ENCODE assay signal across 24 cellular contexts in the genomic region with DNA sequence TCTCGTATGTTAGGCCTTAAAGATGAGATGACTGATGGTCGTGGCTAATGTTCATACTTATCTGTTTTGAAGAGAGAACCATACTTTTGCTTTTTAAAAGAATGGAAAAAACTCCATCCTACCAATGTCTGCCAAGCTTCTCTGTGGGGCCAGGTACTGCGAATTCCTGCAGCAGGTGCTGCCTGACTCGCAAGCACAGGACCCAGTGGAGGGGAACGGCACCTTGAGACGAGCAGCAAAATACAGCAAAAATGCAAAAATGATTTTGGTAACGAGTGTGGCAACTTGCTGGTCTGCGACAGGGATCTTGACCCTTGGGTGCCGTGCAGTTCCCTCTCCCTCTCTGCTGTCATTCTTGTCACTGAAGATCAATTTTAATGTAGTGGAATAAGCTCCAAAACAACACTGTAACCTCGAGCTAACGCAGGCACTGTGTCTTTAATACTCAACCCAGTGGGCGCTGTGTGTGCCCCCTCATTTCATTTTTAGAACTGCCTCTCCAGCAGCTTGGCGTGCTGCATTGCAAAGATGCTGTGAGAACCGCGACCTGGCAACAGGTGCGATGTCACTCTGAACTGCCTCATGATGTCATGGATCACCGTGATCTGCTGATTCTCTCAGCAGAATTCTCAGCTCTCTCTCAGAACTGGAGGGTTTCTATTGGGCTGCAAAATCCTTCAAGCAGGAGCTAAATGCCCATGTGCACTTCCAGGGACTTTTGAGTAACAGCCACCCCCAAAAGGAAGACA.
"Had no signal": no experiment of that assay in that cellular context is flagged by ENCODE, and none has a peak within 500 bp of the region (broad histone marks: within the 10 kb centered on the region; RNA-seq: fewer than 3 reads in every experiment).

No MANE protein-coding gene starts in this region.

- H3K4me1 Mint-ChIP-seq: memory B cell; nephron; stimulated activated memory B cell treated with anti-CD40 and anti-IgM and Interleukin-4, amounts not matched to agents 10 μg/mL and 1 μg/mL and 100 μg/mL, for 72 hours had no signal

- DNase-seq: effector memory CD8-positive, alpha-beta T cell; esophagus squamous epithelium; foreskin fibroblast; glutamatergic neuron; immature natural killer cell; left ventricle myocardium inferior; lower lobe of right lung; naive B cell; retina; spleen; stimulated activated CD4-positive, alpha-beta T cell treated with anti-CD3 and anti-CD28 coated beads, Interleukin-15, amount 100 ng/mL, for 24 hours; stimulated activated CD4-positive, alpha-beta T cell treated with anti-CD3 and anti-CD28 coated beads, Interleukin-1b, Interleukin-23, amount 100 ng/mL, for 48 hours; stimulated activated CD4-positive, alpha-beta T cell treated with anti-CD3 and anti-CD28 coated beads, Interleukin-4, amount 100 ng/mL, for 24 hours; tibial artery; upper lobe of right lung had no signal

- H3K27me3 Mint-ChIP-seq: effector memory CD8-positive, alpha-beta T cell; memory B cell; naive B cell; stimulated activated memory B cell treated with anti-CD40 and anti-IgM and Interleukin-4, amounts not matched to agents 10 μg/mL and 1 μg/mL and 100 μg/mL, for 72 hours; stimulated activated naive CD8-positive, alpha-beta T cell treated with anti-CD3 and anti-CD28 coated beads, Interleukin-15, Interleukin-2, amounts not matched to agents 100 ng/mL and 50 ng/mL, for 24 hours had no signal

- ATAC-seq: effector memory CD8-positive, alpha-beta T cell; gastroesophageal sphincter; lower lobe of right lung; sciatic nerve; stimulated activated memory B cell treated with anti-CD40 and anti-IgM and Interleukin-4, amounts not matched to agents 10 μg/mL and 1 μg/mL and 100 μg/mL, for 72 hours; upper lobe of right lung had no signal

- H3K27ac ChIP-seq: esophagus squamous epithelium, gastroesophageal sphincter, left ventricle myocardium inferior, lower lobe of right lung, parathyroid adenoma, prostate gland, spleen, tibial artery, upper lobe of right lung, vagina had no signal

- H3K4me1 ChIP-seq: gastroesophageal sphincter, parathyroid adenoma, prostate gland, tibial artery, upper lobe of right lung, vagina had no signal

- H3K4me3 Mint-ChIP-seq: effector memory CD8-positive, alpha-beta T cell; immature natural killer cell; memory B cell; naive B cell; nephron; stimulated activated memory B cell treated with anti-CD40 and anti-IgM and Interleukin-4, amounts not matched to agents 10 μg/mL and 1 μg/mL and 100 μg/mL, for 72 hours; stimulated activated naive CD8-positive, alpha-beta T cell treated with anti-CD3 and anti-CD28 coated beads, Interleukin-15, Interleukin-2, amounts not matched to agents 100 ng/mL and 50 ng/mL, for 24 hours had no signal

- H3K4me3 ChIP-seq: esophagus squamous epithelium, gastroesophageal sphincter, left ventricle myocardium inferior, lower lobe of right lung, prostate gland, spleen, tibial artery, upper lobe of right lung, vagina had no signal

- H3K36me3 ChIP-seq: prostate gland had no signal

- H3K9me3 Mint-ChIP-seq: effector memory CD8-positive, alpha-beta T cell; immature natural killer cell; memory B cell; nephron; stimulated activated memory B cell treated with anti-CD40 and anti-IgM and Interleukin-4, amounts not matched to agents 10 μg/mL and 1 μg/mL and 100 μg/mL, for 72 hours; stimulated activated naive CD8-positive, alpha-beta T cell treated with anti-CD3 and anti-CD28 coated beads, Interleukin-15, Interleukin-2, amounts not matched to agents 100 ng/mL and 50 ng/mL, for 24 hours had no signal

- H2AFZ ChIP-seq: parathyroid adenoma had no signal

- H3K27me3 ChIP-seq: esophagus squamous epithelium, gastroesophageal sphincter, spleen, tibial artery, upper lobe of right lung, vagina had no signal

- H3K27ac Mint-ChIP-seq: effector memory CD8-positive, alpha-beta T cell; immature natural killer cell; memory B cell; naive B cell; nephron; stimulated activated memory B cell treated with anti-CD40 and anti-IgM and Interleukin-4, amounts not matched to agents 10 μg/mL and 1 μg/mL and 100 μg/mL, for 72 hours; stimulated activated naive CD8-positive, alpha-beta T cell treated with anti-CD3 and anti-CD28 coated beads, Interleukin-15, Interleukin-2, amounts not matched to agents 100 ng/mL and 50 ng/mL, for 24 hours had no signal
